In genomic region chr7:129780257-129781127, GRCh38 we compare ENCODE assay signal across 8 cellular contexts.
DNase-seq lines count a peak whose midpoint lies in the region; ATAC-seq, FAIRE-seq and TF ChIP-seq lines count a peak whose summit lies in the region.

No MANE protein-coding gene starts in this region.

- peaks cover 0 to 15% (median 2%) of the 10 kb centered on the region in 4 donors for H3K27me3 ChIP-seq in pancreas
- peaks cover 28 to 97% of the 10 kb centered on the region in 2 donors for H3K27me3 ChIP-seq in tibial artery

- no peak for FAIRE-seq in D721Med (lab: Jason Lieb, UNC)
- no peak for FAIRE-seq in pancreas (lab: Jason Lieb, UNC)

- POLR2A ChIA-PET in activated CD8-positive, alpha-beta T cell treated with anti-CD3 and anti-CD28 coated beads for 36 hours (lab: Charles Lee), result interaction anchor here (0.8 to 1.4 kb wide), 3 partner anchors 9 to 45 kb away, joined by 3 read pairs; no protein-coding TSS in a partner anchor

- H3K4me3 Mint-ChIP-seq in activated CD8-positive, alpha-beta T cell treated with anti-CD3 and anti-CD28 coated beads for 36 hours, result peak overlapping the region; percentile 64

- H3K9me3 Mint-ChIP-seq in activated CD8-positive, alpha-beta T cell treated with anti-CD3 and anti-CD28 coated beads for 36 hours, result no peaks in the 10 kb centered on the region

- ATAC-seq in HG02885 (IDR thresholded peaks at IDR 0.05; ENCODE audit: poor library complexity, unreplicated experiment) (peak; percentile 47), pancreas (peak; percentile 88 to 93 (median 90))
- peak; percentile 86 for ATAC-seq in activated CD8-positive, alpha-beta T cell treated with anti-CD3 and anti-CD28 coated beads for 36 hours

- peak overlapping the region; percentile 86 for H3K27ac ChIP-seq in epithelial cell of prostate
- H3K27ac ChIP-seq in pancreas, result peak overlapping the region; percentile 72 to 92 (median 82)
- no peak overlapping the region for H3K27ac ChIP-seq in tibial artery

- peaks cover 32% of the 10 kb centered on the region for H3K4me1 Mint-ChIP-seq in activated CD8-positive, alpha-beta T cell treated with anti-CD3 and anti-CD28 coated beads for 36 hours (ENCODE audit: low read depth)

- intact Hi-C loops in activated CD8-positive, alpha-beta T cell treated with anti-CD3 and anti-CD28 coated beads for 36 hours (cut with micrococcal nuclease), result no loop called here
- intact Hi-C loops in pancreas (cut with DNase I) (no loop called here), tibial artery (cut with DNase I; ENCODE audit: low total_unique reads) (no loop called here)

- DNase-seq in D721Med (ENCODE audit: insufficient read length, low spot score) (peak; percentile 96), NCI-H510A (lab: John Stamatoyannopoulos, UW) (peak; percentile 86), epithelial cell of prostate (ENCODE audit: low read depth, low spot score) (peak; percentile 65), pancreas (peak; percentile 92 to 97 (median 95)), tibial artery (no peak), GM10266 (ENCODE audit: extremely low spot score) (no peak)
- DNase-seq in activated CD8-positive, alpha-beta T cell treated with anti-CD3 and anti-CD28 coated beads for 36 hours, result peak; percentile 91

- H3K27me3 Mint-ChIP-seq in activated CD8-positive, alpha-beta T cell treated with anti-CD3 and anti-CD28 coated beads for 36 hours, result peaks cover 59% of the 10 kb centered on the region

- WGBS in pancreas, 2 donors, result 0 to 1% methylated on average over 51 to 71 of the region's 72 CpGs

- H3K9me3 ChIP-seq in pancreas, result no peaks in the 10 kb centered on the region
- no peaks in the 10 kb centered on the region for H3K9me3 ChIP-seq in tibial artery

- H3K36me3 ChIP-seq in pancreas, result no peaks in the 10 kb centered on the region
- H3K36me3 ChIP-seq in tibial artery, result no peaks in the 10 kb centered on the region

- peaks cover 0 to 10% (median 0%) of the 10 kb centered on the region in 3 donors for H3K4me1 ChIP-seq in pancreas
- H3K4me1 ChIP-seq in tibial artery, result peaks cover 5 to 67% (median 60%) of the 10 kb centered on the region in 4 donors

- H3K36me3 Mint-ChIP-seq in activated CD8-positive, alpha-beta T cell treated with anti-CD3 and anti-CD28 coated beads for 36 hours (ENCODE audit: low read depth), result no peaks in the 10 kb centered on the region

- TF ChIP-seq CTCF in D721Med (IDR thresholded peaks at IDR 0.05; ENCODE audit: insufficient read depth, missing control alignments) (no peak), pancreas (IDR thresholded peaks at IDR 0.05) (no peak), tibial artery (IDR thresholded peaks at IDR 0.05) (no peak), GM10266 (IDR thresholded peaks at IDR 0.05; ENCODE audit: control insufficient read depth, insufficient read depth, low read depth, missing control alignments) (no peak)
- no peak for TF ChIP-seq CTCF in activated CD8-positive, alpha-beta T cell treated with anti-CD3 and anti-CD28 coated beads for 36 hours (IDR thresholded peaks at IDR 0.05)

- CTCF ChIA-PET in activated CD8-positive, alpha-beta T cell treated with anti-CD3 and anti-CD28 coated beads for 36 hours (lab: Charles Lee), result interaction anchor here (1.3 to 2.6 kb wide), 2 partner anchors 45 to 49 kb away, joined by 6 to 11 read pairs; no protein-coding TSS in a partner anchor

- no peak overlapping the region for H3K27ac Mint-ChIP-seq in activated CD8-positive, alpha-beta T cell treated with anti-CD3 and anti-CD28 coated beads for 36 hours

- H3K4me3 ChIP-seq in pancreas (peak overlapping the region; percentile 75 to 89 (median 84)), tibial artery (peak overlapping the region; percentile 34 to 54)

Comparison
In these comparisons a context has a peak if more than half of its experiments do, and no peak if none do; other contexts are left out.
1. DNase-seq: peak in D721Med (single experiment), NCI-H510A (single experiment), activated CD8-positive, alpha-beta T cell treated with anti-CD3 and anti-CD28 coated beads for 36 hours (single experiment), epithelial cell of prostate (single experiment) and pancreas (6 of 6); none in tibial artery (0 of 2) and GM10266 (single experiment).
2. H3K27ac ChIP-seq: peak in epithelial cell of prostate (single experiment) and pancreas (4 of 4); none in tibial artery (0 of 2).
3. Peak in every context shown above with its lines, with median percentiles within 50 percentile points of each other: ATAC-seq.